1 cellular context compared by ENCODE assay signal in genomic region chr1:155223017-155223416, GRCh38.
TF ChIP-seq lines count a peak whose summit lies in the region.

No MANE protein-coding gene starts in this region.

TF ChIP-seq in GM12878, 131 proteins besides CTCF, POLR2A, EP300 and RAD21:
- TF ChIP-seq MEF2B (IDR thresholded peaks at IDR 0.05; ENCODE audit: partially characterized antibody, poor library complexity, severe bottlenecking) (peak; percentile 23), EGR1 (IDR thresholded peaks at IDR 0.05; ENCODE audit: borderline replicate concordance in 1 of 2, low read depth in 2 of 2, low read length in 2 of 2) (no peak), CHD2 (IDR thresholded peaks at IDR 0.05; ENCODE audit: borderline replicate concordance, low read depth, low read length) (no peak), FOS (IDR thresholded peaks at IDR 0.05; ENCODE audit: borderline replicate concordance, extremely low read depth, insufficient read length) (no peak), SMAD5 (IDR thresholded peaks at IDR 0.05; ENCODE audit: low read depth) (no peak), PAX8 (IDR thresholded peaks at IDR 0.05) (no peak), IKZF2 (IDR thresholded peaks at IDR 0.05) (peak in 1 of 2 experiments; percentile 21; a peak in 1 of 4 replicates), HCFC1 (IDR thresholded peaks at IDR 0.05; ENCODE audit: low read length) (no peak), USF2 (IDR thresholded peaks at IDR 0.05; ENCODE audit: borderline replicate concordance, low read depth, low read length) (no peak), SRF (IDR thresholded peaks at IDR 0.05; ENCODE audit: low read depth in 2 of 2, low read length in 2 of 2) (no peak), CEBPZ (IDR thresholded peaks at IDR 0.05; ENCODE audit: low read depth, low read length) (no peak), NFYA (IDR thresholded peaks at IDR 0.05; ENCODE audit: borderline replicate concordance, low read depth, low read length) (no peak), NRF1 (conservative IDR thresholded peaks at IDR 0.05; ENCODE audit: low read depth, low read length) (no peak), ATF7 (IDR thresholded peaks at IDR 0.05; ENCODE audit: low read depth) (no peak), MEF2A (IDR thresholded peaks at IDR 0.05; ENCODE audit: insufficient read depth, low read depth, low read length) (peak; percentile 51; the same call in 1 of the 2 replicates), NR2C2 (IDR thresholded peaks at IDR 0.05; ENCODE audit: borderline replicate concordance, control insufficient read depth, insufficient read length, low read depth) (no peak), SMARCA5 (IDR thresholded peaks at IDR 0.05) (no peak), ELK1 (IDR thresholded peaks at IDR 0.05; ENCODE audit: low read depth, low read length) (no peak), MYB (IDR thresholded peaks at IDR 0.05; ENCODE audit: borderline replicate concordance, low read depth, low read length) (no peak), ZNF217 (IDR thresholded peaks at IDR 0.05) (no peak), PKNOX1 (IDR thresholded peaks at IDR 0.05) (peak; percentile 89), HDGF (IDR thresholded peaks at IDR 0.05) (no peak), SPI1 (IDR thresholded peaks at IDR 0.05; ENCODE audit: borderline replicate concordance, insufficient read depth, low read depth, low read length) (no peak), POLR2AphosphoS5 (IDR thresholded peaks at IDR 0.05; ENCODE audit: low read length) (no peak), BACH1 (IDR thresholded peaks at IDR 0.05; ENCODE audit: borderline replicate concordance) (no peak), PBX3 (IDR thresholded peaks at IDR 0.05; ENCODE audit: insufficient replicate concordance, low read depth, low read length) (peak; percentile 65), GABPA (IDR thresholded peaks at IDR 0.05; ENCODE audit: low read depth) (no peak), YY1 (IDR thresholded peaks at IDR 0.05; ENCODE audit: low read depth, low read length) (no peak), CEBPB (IDR thresholded peaks at IDR 0.05; ENCODE audit: borderline replicate concordance in 1 of 2, low read depth in 2 of 2, low read length in 2 of 2) (no peak)
